In genomic region chr1:210010161-210010560, GRCh38 we compare ENCODE assay signal across 7 cellular contexts.
"Had no signal": no experiment of that assay in that cellular context is flagged by ENCODE, and none has a peak within 500 bp of the region (broad histone marks: within the 10 kb centered on the region; RNA-seq: fewer than 3 reads in every experiment).

No MANE protein-coding gene starts in this region.

- DNase-seq: GDM1, GF-D8 had no signal

- H3K4me3 ChIP-seq: GM12878 had no signal

- ATAC-seq: GM12878 had no signal

- FAIRE-seq: GM12878, GM12891, GM12892, GM18507, GM19239 had no signal
